17 cellular contexts compared by ENCODE assay signal in the genomic region with DNA sequence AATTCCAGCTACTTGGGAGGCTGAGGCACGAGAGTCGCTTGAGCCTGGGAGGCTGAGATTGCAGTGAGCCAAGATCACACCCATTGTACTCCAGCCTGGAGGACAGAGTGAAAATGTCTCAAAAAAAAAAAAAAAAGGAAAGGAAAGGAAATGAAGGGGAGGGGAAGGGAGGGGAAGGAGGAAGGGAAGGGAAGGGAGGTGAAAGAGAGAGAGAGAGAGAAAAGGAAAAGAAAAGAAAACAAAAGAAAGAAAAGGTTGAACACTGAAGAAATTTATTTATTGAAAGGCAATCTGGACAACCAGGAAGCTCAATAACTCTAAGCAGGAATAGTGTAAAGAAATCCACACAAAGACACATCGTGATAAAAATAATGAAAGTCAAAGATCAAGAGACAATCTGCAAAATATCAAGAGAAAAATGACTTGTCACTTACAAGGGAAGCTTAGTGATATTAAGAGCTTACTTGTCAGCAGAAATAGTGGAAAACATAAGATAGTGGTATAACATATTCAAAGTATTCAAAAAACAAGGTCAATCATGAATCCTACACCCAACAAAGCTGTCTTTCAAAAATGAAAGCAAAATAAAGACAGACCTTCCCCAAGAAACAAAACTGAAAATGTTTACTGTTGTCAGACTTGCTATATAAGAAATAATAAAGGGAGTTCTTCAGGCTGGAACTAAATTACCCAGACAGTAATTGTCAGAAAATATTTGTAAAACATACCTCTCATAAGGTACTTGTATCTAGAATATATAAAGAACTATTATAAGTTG. TPM values are rescaled to one million over a fixed set of nuclear protein-coding genes. Genes with fewer than 3 reads are reported as not detected.
DNase-seq lines count a peak whose midpoint lies in the region; ATAC-seq and TF ChIP-seq lines count a peak whose summit lies in the region.
"Had no signal": no experiment of that assay in that cellular context is flagged by ENCODE, and none has a peak within 500 bp of the region (broad histone marks: within the 10 kb centered on the region; RNA-seq: fewer than 3 reads in every experiment).

No MANE protein-coding gene starts in this region.

- no peak overlapping the region for H3K27ac ChIP-seq in CD4-positive, alpha-beta memory T cell (ENCODE audit: low read depth, low read length)
- H3K27ac ChIP-seq in mammary epithelial cell (ENCODE audit: insufficient read depth, low read depth, low read length) = no peak overlapping the region
- H3K27ac ChIP-seq: epithelial cell of prostate, vagina, VCaP had no signal

- H4K20me1 ChIP-seq in mammary epithelial cell (ENCODE audit: insufficient read depth, low read length) = no peaks in the 10 kb centered on the region

- H3K9me3 ChIP-seq in CD4-positive, alpha-beta memory T cell (ENCODE audit: control insufficient read depth in 1 of 2, low read length in 2 of 2) = no peaks in the 10 kb centered on the region
- H3K9me3 ChIP-seq in mammary epithelial cell (replicated peaks; ENCODE audit: insufficient read depth, low read length) = no peaks in the 10 kb centered on the region
- H3K9me3 ChIP-seq: vagina had no signal

- H3K4me3 ChIP-seq in CD4-positive, alpha-beta memory T cell (ENCODE audit: low read length in 2 of 2) = no peak overlapping the region
- no peak overlapping the region for H3K4me3 ChIP-seq in mammary epithelial cell (replicated peaks in 1 of 3; ENCODE audit: insufficient read depth in 1 of 3, low read depth in 2 of 3, low read length in 3 of 3)
- H3K4me3 ChIP-seq: vagina had no signal

- H3K36me3 Mint-ChIP-seq in CD4-positive, alpha-beta memory T cell = no peaks in the 10 kb centered on the region

- H3K4me1 ChIP-seq in CD4-positive, alpha-beta memory T cell (ENCODE audit: insufficient read depth, low read length) = no peaks in the 10 kb centered on the region
- H3K4me1 ChIP-seq in mammary epithelial cell (ENCODE audit: insufficient read depth, low read length) = no peaks in the 10 kb centered on the region
- H3K4me1 ChIP-seq: vagina had no signal

- peak overlapping the region in 5 of 8 donors; percentile 17 to 61 (median 43) for H3K4me3 Mint-ChIP-seq in CD4-positive, alpha-beta memory T cell
- H3K4me3 Mint-ChIP-seq: B cell had no signal

- H2AFZ ChIP-seq in mammary epithelial cell (ENCODE audit: low read depth, low read length) = no peak overlapping the region

- dilution Hi-C loops in mammary epithelial cell (cut with HindIII; ENCODE audit: low sequenced_read_pairs) = no loop called here

- no peaks in the 10 kb centered on the region for H3K36me3 ChIP-seq in CD4-positive, alpha-beta memory T cell (ENCODE audit: insufficient read depth, low read length)
- H3K36me3 ChIP-seq in mammary epithelial cell (ENCODE audit: insufficient read depth, low read length) = no peaks in the 10 kb centered on the region
- H3K36me3 ChIP-seq: vagina had no signal

- TF ChIP-seq CTCF in mammary epithelial cell (conservative IDR thresholded peaks at IDR 0.05 in 1 of 2, IDR thresholded peaks at IDR 0.05 in 1 of 2; ENCODE audit: extremely low read depth in 1 of 2, insufficient read depth in 1 of 2, low read depth in 1 of 2, low read length in 2 of 2) = no peak

- in situ Hi-C loops in mammary epithelial cell (cut with MboI; ENCODE audit: low sequenced_read_pairs in 2 of 2) = no loop called here

- CTCF ChIA-PET in CD4-positive, alpha-beta memory T cell (lab: Charles Lee; ENCODE audit: partially characterized antibody) = no interaction called here
- CTCF ChIA-PET in mammary epithelial cell (lab: Charles Lee; ENCODE audit: low non-redundant PET) = no interaction called here

- H3K4me1 Mint-ChIP-seq in CD4-positive, alpha-beta memory T cell = peaks cover 0 to 10% (median 6%) of the 10 kb centered on the region in 4 donors
- H3K4me1 Mint-ChIP-seq: B cell had no signal

- H3K27me3 Mint-ChIP-seq in CD4-positive, alpha-beta memory T cell = peaks cover 1 to 14% of the 10 kb centered on the region in 2 donors

- WGBS in mammary epithelial cell (ENCODE audit: low coverage, missing lambda C conversion rate) = 83% methylated on average over 2 of the region's 3 CpGs

- no peak for DNase-seq in CD4-positive, alpha-beta memory T cell
- DNase-seq in sciatic nerve (ENCODE audit: low spot score) = no peak
- DNase-seq in SIG-M5 treated with dmso at 0.1 percent for 504 hours (lab: John Stamatoyannopoulos, UW; ENCODE audit: unreplicated experiment) = no peak
- DNase-seq in left ventricle myocardium superior = no peak
- DNase-seq in mammary epithelial cell = no peak
- DNase-seq: activated effector memory CD4-positive, alpha-beta T cell treated with anti-CD3 and anti-CD28 coated beads, Interleukin-2, amount 50 U/mL, for 16 hours; caudate nucleus; NCI-H345; stimulated activated CD4-positive, alpha-beta T cell treated with anti-CD3 and anti-CD28 coated beads, Interleukin-12 subunit alpha, Interleukin-12 subunit beta, amount 100 ng/mL, for 4 hours; stimulated activated CD8-positive, alpha-beta memory T cell treated with anti-CD3 and anti-CD28 coated beads, Interleukin-4, amount 100 ng/mL, for 48 hours had no signal

- no peaks in the 10 kb centered on the region for H3K79me2 ChIP-seq in mammary epithelial cell (ENCODE audit: insufficient read depth, low read length)

- H3K9ac ChIP-seq in mammary epithelial cell (ENCODE audit: insufficient read depth, low read length) = no peak overlapping the region

- no TSS peak for BruUV-seq in mammary epithelial cell (replicated peaks; lab: Mats Ljungman, UMichigan)

- intact Hi-C loops in CD4-positive, alpha-beta memory T cell (cut with micrococcal nuclease) = no loop called here
- intact Hi-C loops in sciatic nerve (cut with DNase I) (no loop called here), left ventricle myocardium superior (cut with micrococcal nuclease) (no loop called here), mammary epithelial cell (cut with micrococcal nuclease) (no loop called here)

- POLR2A ChIA-PET in CD4-positive, alpha-beta memory T cell (lab: Charles Lee; ENCODE audit: partially characterized antibody) = interaction anchor here (1.3 to 2.7 kb wide), 2 partner anchors 8 to 11 kb away, joined by 3 to 15 read pairs; a partner anchor contains a TSS

- peak overlapping the region in 1 of 7 donors; percentile 53 for H3K27ac Mint-ChIP-seq in CD4-positive, alpha-beta memory T cell
- H3K27ac Mint-ChIP-seq: B cell had no signal

- H3K4me2 ChIP-seq in mammary epithelial cell (ENCODE audit: insufficient read depth, low read depth, low read length) = no peak overlapping the region

- peaks cover 0 to 2% (median 0%) of the 10 kb centered on the region in 8 donors for H3K9me3 Mint-ChIP-seq in CD4-positive, alpha-beta memory T cell

- no peaks in the 10 kb centered on the region for H3K27me3 ChIP-seq in CD4-positive, alpha-beta memory T cell (ENCODE audit: insufficient read depth, low read length)
- no peaks in the 10 kb centered on the region for H3K27me3 ChIP-seq in mammary epithelial cell (ENCODE audit: insufficient read depth, low read length)
- H3K27me3 ChIP-seq: vagina had no signal

- peak; percentile 54 for ATAC-seq in GM18907 (IDR thresholded peaks at IDR 0.05; ENCODE audit: unreplicated experiment)
- peak; percentile 63 for ATAC-seq in HG02571 (IDR thresholded peaks at IDR 0.05; ENCODE audit: unreplicated experiment)
- ATAC-seq in HG03469 (IDR thresholded peaks at IDR 0.05; ENCODE audit: unreplicated experiment) = peak; percentile 47
- ATAC-seq in sciatic nerve = no peak
- no peak for ATAC-seq in left ventricle myocardium superior

RNA-seq across cellular contexts. Expression of a gene that starts 10.9 kb away (rescaled TPM):
- 10 to 100 TPM; 33.1 to 33.7 TPM for total RNA-seq in CD4-positive, alpha-beta memory T cell
- polyA plus RNA-seq in CD4-positive, alpha-beta memory T cell = 10 to 100 TPM in 1 of 2 donors, 1 to 10 TPM in 1; 3.9 to 10.5 TPM
- total RNA-seq in sciatic nerve = 31.4 TPM
- 14.7 TPM for total RNA-seq in left ventricle myocardium superior
- total RNA-seq in mammary epithelial cell = 10 to 100 TPM; 16.7 to 31.5 TPM
- polyA plus RNA-seq in mammary epithelial cell = 11.2 TPM
- polyA minus RNA-seq in mammary epithelial cell = 16.4 TPM

RNA-seq across cellular contexts. Expression of a gene that starts 23.0 kb away (rescaled TPM):
- total RNA-seq in CD4-positive, alpha-beta memory T cell = 10 to 100 TPM; 34.1 to 37.5 TPM
- polyA plus RNA-seq in CD4-positive, alpha-beta memory T cell = 10 to 100 TPM; 30.1 to 32.1 TPM
- total RNA-seq in sciatic nerve = 29.2 TPM
- total RNA-seq in left ventricle myocardium superior = 154 TPM
- 10 to 100 TPM; 18.2 to 36.4 TPM for total RNA-seq in mammary epithelial cell
- polyA plus RNA-seq in mammary epithelial cell = 24.3 TPM
- polyA minus RNA-seq in mammary epithelial cell = 14.9 TPM

RNA-seq across cellular contexts. Expression of a gene that starts 31.8 kb away (rescaled TPM):
- total RNA-seq in CD4-positive, alpha-beta memory T cell = 10 to 100 TPM; 15.1 to 18.2 TPM
- polyA plus RNA-seq in CD4-positive, alpha-beta memory T cell = 10 to 100 TPM; 14.9 to 21.2 TPM
- 12.2 TPM for total RNA-seq in sciatic nerve
- 3.1 TPM for total RNA-seq in left ventricle myocardium superior
- total RNA-seq in mammary epithelial cell = 1 to 10 TPM; 8.0 to 8.8 TPM
- 6.1 TPM for polyA plus RNA-seq in mammary epithelial cell
- polyA minus RNA-seq in mammary epithelial cell = not detected

Comparison
In these comparisons a context has a peak if more than half of its experiments do, and no peak if none do; other contexts are left out.
1. ATAC-seq: peak in GM18907 (single experiment), HG02571 (single experiment) and HG03469 (single experiment); none in sciatic nerve (single experiment) and left ventricle myocardium superior (single experiment).